In the genomic region with DNA sequence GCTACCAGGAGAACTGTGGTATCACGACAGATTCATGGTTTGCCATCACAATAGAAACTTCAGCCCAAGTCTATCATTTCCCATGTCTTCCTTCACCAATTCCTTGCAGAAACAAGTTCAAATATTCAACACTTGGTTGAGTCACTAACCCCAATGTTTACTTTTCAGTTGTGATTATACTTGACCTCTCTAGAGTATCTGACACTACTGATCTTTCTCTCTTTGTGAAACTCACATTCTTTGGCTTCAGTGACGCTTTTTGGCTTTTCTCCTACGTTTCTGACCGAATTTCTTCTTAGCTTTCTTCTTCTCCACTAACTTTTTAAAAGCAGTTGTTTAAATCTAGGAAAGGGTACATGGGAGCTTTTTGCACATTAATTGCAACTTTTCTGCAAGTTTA, we compare ENCODE assay signal across 21 cellular contexts. TPM values are rescaled to one million over a fixed set of nuclear protein-coding genes. Genes with fewer than 3 reads are reported as not detected.
DNase-seq lines count a peak whose midpoint lies in the region; ATAC-seq and TF ChIP-seq lines count a peak whose summit lies in the region.
"Had no signal": no experiment of that assay in that cellular context is flagged by ENCODE, and none has a peak within 500 bp of the region (broad histone marks: within the 10 kb centered on the region; RNA-seq: fewer than 3 reads in every experiment).

No MANE protein-coding gene starts in this region.

- H3K9ac ChIP-seq in fibroblast of lung (ENCODE audit: insufficient read depth, low read length) (no peak overlapping the region), Karpas-422 (ENCODE audit: low read length) (no peak overlapping the region)

- H3K79me2 ChIP-seq in fibroblast of lung (ENCODE audit: control insufficient read depth, insufficient read depth, low read length) = no peaks in the 10 kb centered on the region
- no peaks in the 10 kb centered on the region for H3K79me2 ChIP-seq in Karpas-422 (ENCODE audit: low read length)

- H3K4me2 ChIP-seq in fibroblast of lung (ENCODE audit: extremely low read depth, insufficient read depth, low read length) (no peak overlapping the region), Karpas-422 (ENCODE audit: low read depth, low read length, poor library complexity, severe bottlenecking) (no peak overlapping the region)

- H3K4me3 ChIP-seq in fibroblast of lung (replicated peaks in 1 of 4; ENCODE audit: control extremely low read depth in 1 of 4, insufficient read depth in 1 of 4, low read depth in 3 of 4, low read length in 4 of 4) (no peak overlapping the region), upper lobe of right lung (no peak overlapping the region), Karpas-422 (ENCODE audit: low read length) (no peak overlapping the region), prostate gland (no peak overlapping the region)

- TF ChIP-seq POLR2A in prostate gland (IDR thresholded peaks at IDR 0.05) = no peak

- H3K9me2 ChIP-seq in Karpas-422 (replicated peaks; ENCODE audit: insufficient read depth, low read length) = no peaks in the 10 kb centered on the region

- H3K4me1 ChIP-seq in fibroblast of lung (ENCODE audit: control insufficient read depth, extremely low read depth, insufficient read depth, low read length) (peaks cover 6% of the 10 kb centered on the region), upper lobe of right lung (peaks cover 6% of the 10 kb centered on the region), Karpas-422 (ENCODE audit: low read length) (no peaks in the 10 kb centered on the region), prostate gland (replicated peaks) (no peaks in the 10 kb centered on the region)

- H3K27ac ChIP-seq in fibroblast of lung (ENCODE audit: insufficient read depth, low read length) (no peak overlapping the region), upper lobe of right lung (no peak overlapping the region), Karpas-422 (ENCODE audit: low read length) (no peak overlapping the region), prostate gland (no peak overlapping the region)

- no peaks in the 10 kb centered on the region for H3K9me3 ChIP-seq in fibroblast of lung (ENCODE audit: control insufficient read depth, insufficient read depth, low read depth, low read length)
- H3K9me3 ChIP-seq in upper lobe of right lung = no peaks in the 10 kb centered on the region
- no peaks in the 10 kb centered on the region for H3K9me3 ChIP-seq in Karpas-422 (ENCODE audit: low read length)
- no peaks in the 10 kb centered on the region for H3K9me3 ChIP-seq in prostate gland

- H3K27me3 ChIP-seq in fibroblast of lung (ENCODE audit: control insufficient read depth, insufficient read depth, low read length) (no peaks in the 10 kb centered on the region), upper lobe of right lung (no peaks in the 10 kb centered on the region), Karpas-422 (ENCODE audit: low read length) (no peaks in the 10 kb centered on the region), prostate gland (replicated peaks; ENCODE audit: insufficient read depth) (no peaks in the 10 kb centered on the region)

- intact Hi-C loops in upper lobe of right lung (cut with DNase I) (no loop called here), prostate gland (cut with DNase I) (no loop called here)

- H3K36me3 ChIP-seq in fibroblast of lung (ENCODE audit: control insufficient read depth, insufficient read depth, low read length) (no peaks in the 10 kb centered on the region), upper lobe of right lung (no peaks in the 10 kb centered on the region), Karpas-422 (ENCODE audit: insufficient read depth, low read length) (no peaks in the 10 kb centered on the region), prostate gland (no peaks in the 10 kb centered on the region)

- H4K20me1 ChIP-seq in fibroblast of lung (ENCODE audit: control insufficient read depth, extremely low read depth, insufficient read depth, low read length) = no peaks in the 10 kb centered on the region
- H4K20me1 ChIP-seq in Karpas-422 (ENCODE audit: insufficient read depth, low read depth, low read length) = no peaks in the 10 kb centered on the region

- H2AFZ ChIP-seq in fibroblast of lung (ENCODE audit: low read length) (no peak overlapping the region), Karpas-422 (ENCODE audit: low read length) (no peak overlapping the region)

- ATAC-seq in upper lobe of right lung (peak; percentile 52), GM18873 (IDR thresholded peaks at IDR 0.05; ENCODE audit: low FRiP score, unreplicated experiment) (no peak)
- ATAC-seq: activated T-helper 17 cell treated with anti-CD3 and anti-CD28 coated beads, Interleukin-2, amount 50 U/mL, for 72 hours; left ventricle myocardium superior; T-helper 17 cell had no signal

- peak; percentile 89 for DNase-seq in EH (ENCODE audit: low read depth)
- DNase-seq in RPMI7951 (ENCODE audit: low read depth) = peak; percentile 69
- peak; percentile 13 to 93 for DNase-seq in fibroblast of lung (ENCODE audit: low read depth in 2 of 2)
- DNase-seq in upper lobe of right lung = no peak
- no peak for DNase-seq in Karpas-422
- no peak for DNase-seq in prostate gland (ENCODE audit: low spot score)
- DNase-seq: activated B cell treated with CpG ODN at 0.5 μM for 24 hours; CD4-positive, CD25-positive, alpha-beta regulatory T cell; cerebellar nuclear complex; left ventricle myocardium superior; NCI-H226; Right ventricle myocardium superior; small intestine; stimulated activated CD4-positive, alpha-beta T cell treated with anti-CD3 and anti-CD28 coated beads, Interleukin-4, amount 100 ng/mL, for 24 hours; substantia nigra; T-helper 17 cell had no signal

- 50% methylated on average over 4 of the region's 4 CpGs for WGBS in prostate gland

- TF ChIP-seq CTCF in fibroblast of lung (conservative IDR thresholded peaks at IDR 0.05 in 1 of 2, IDR thresholded peaks at IDR 0.05 in 1 of 2; ENCODE audit: low read depth in 1 of 2, low read length in 2 of 2) = no peak
- TF ChIP-seq CTCF in upper lobe of right lung (IDR thresholded peaks at IDR 0.05) = no peak
- TF ChIP-seq CTCF in prostate gland (IDR thresholded peaks at IDR 0.05) = no peak

RNA-seq across cellular contexts. Expression of a gene that starts 48.8 kb away (rescaled TPM):
- not detected in 2 replicates for total RNA-seq in RPMI7951 (2014; rRNA removed; shearing (Covaris generic))
- total RNA-seq in fibroblast of lung = not detected in 2 replicates
- not detected in 2 replicates for polyA plus RNA-seq in fibroblast of lung
- polyA plus RNA-seq in fibroblast of lung (2012) = not detected in 2 replicates
- not detected in 2 replicates for polyA minus RNA-seq in fibroblast of lung (ENCODE audit: low replicate concordance)
- total RNA-seq in upper lobe of right lung = not detected
- not detected in 2 replicates for total RNA-seq in Karpas-422 (2014; rRNA removed; shearing (Covaris generic); ENCODE audit: low replicate concordance)
- 10 to 100 TPM in 1 of 2 donors, not detected in 1; 25.1 TPM for total RNA-seq in prostate gland
- total RNA-seq: activated B cell treated with CpG ODN at 0.5 μM for 24 hours; activated CD8-positive, alpha-beta memory T cell treated with anti-CD3 and anti-CD28 coated beads for 36 hours; activated T-helper 17 cell treated with anti-CD3 and anti-CD28 coated beads, Interleukin-2, amount 50 U/mL, for 72 hours; CD4-positive, CD25-positive, alpha-beta regulatory T cell; frontal cortex; left ventricle myocardium superior; osteoblast; Right ventricle myocardium superior; T-helper 17 cell had no signal
- polyA plus RNA-seq: CD4-positive, CD25-positive, alpha-beta regulatory T cell; small intestine had no signal

Comparison
In these comparisons a context has a peak if more than half of its experiments do, and no peak if none do; other contexts are left out.
1. DNase-seq: peak in EH (single experiment), RPMI7951 (single experiment) and fibroblast of lung (2 of 2); none in upper lobe of right lung (single experiment), Karpas-422 (single experiment) and prostate gland (single experiment).